In the genomic region with DNA sequence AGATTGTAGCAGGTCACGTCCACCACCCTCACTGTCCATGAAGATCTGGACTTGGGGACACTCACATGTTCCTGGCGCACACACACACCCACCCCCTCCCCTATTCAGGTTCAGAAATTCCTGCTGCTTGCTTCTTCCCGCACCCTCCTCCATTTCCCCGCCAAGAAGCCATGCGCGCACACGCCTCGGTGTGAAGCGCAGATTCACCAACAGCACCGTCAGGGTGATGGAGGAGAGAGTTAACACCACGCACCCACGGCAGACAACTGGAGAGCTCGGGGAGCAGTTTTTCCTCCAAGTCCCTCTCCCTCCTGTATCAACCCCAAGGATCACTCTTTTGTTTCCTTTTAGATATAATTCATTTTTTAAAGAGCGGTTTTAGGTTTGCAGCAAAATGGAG, we compare ENCODE assay signal across 24 cellular contexts.
A peak's percentile ranks its signal among the peaks of the same experiment; 100 is the strongest.
DNase-seq lines count a peak whose midpoint lies in the region; ATAC-seq, FAIRE-seq and TF ChIP-seq lines count a peak whose summit lies in the region.
"Had no signal": no experiment of that assay in that cellular context is flagged by ENCODE, and none has a peak within 500 bp of the region (broad histone marks: within the 10 kb centered on the region; RNA-seq: fewer than 3 reads in every experiment).

No MANE protein-coding gene starts in this region.

- H3K4me3 ChIP-seq in kidney (ENCODE audit: low read length in 2 of 2), result no peak overlapping the region
- H3K4me3 ChIP-seq: A549; BLaER1 treated with 17β-estradiol and CSF1 and Interleukin-3, amounts not matched to agents 10 nM and 100 nM; GM12878; GM23338 had no signal

- peak overlapping the region; percentile 56 for H3K27ac Mint-ChIP-seq in stimulated activated effector memory CD8-positive, alpha-beta T cell treated with anti-CD3 and anti-CD28 coated beads, Interleukin-12 subunit alpha, Interleukin-12 subunit beta, amount 100 ng/mL, for 72 hours
- no peak overlapping the region for H3K27ac Mint-ChIP-seq in activated T-helper 1 cell treated with anti-CD3 and anti-CD28 coated beads, Interleukin-12 subunit alpha, Interleukin-12 subunit beta, Interleukin-2, Interleukin-4 antibody, amounts not matched to agents 30 ng/mL and 10 ng/mL and 1 ng/mL, durations not matched to agents 14 hours and 24 hours and 36 hours
- H3K27ac Mint-ChIP-seq: CD4-positive, alpha-beta T cell; CD8-positive, alpha-beta memory T cell; GM23338; H9 had no signal

- DNase-seq in caudate nucleus (lab: John Stamatoyannopoulos, UW) (peak in 2 of 61 donors; percentile 6 to 25), kidney (peak; percentile 29), left ventricle myocardium superior (no peak)
- no peak for DNase-seq in stimulated activated effector memory CD8-positive, alpha-beta T cell treated with anti-CD3 and anti-CD28 coated beads, Interleukin-12 subunit alpha, Interleukin-12 subunit beta, amount 100 ng/mL, for 72 hours (ENCODE audit: low spot score in 2 of 2)
- no peak for DNase-seq in activated T-helper 1 cell treated with anti-CD3 and anti-CD28 coated beads, Interleukin-12 subunit alpha, Interleukin-12 subunit beta, Interleukin-2, Interleukin-4 antibody, amounts not matched to agents 30 ng/mL and 10 ng/mL and 1 ng/mL, durations not matched to agents 14 hours and 24 hours and 36 hours (ENCODE audit: low spot score)
- no peak for DNase-seq in activated CD4-positive, alpha-beta T cell treated with anti-CD3 and anti-CD28 coated beads, Interleukin-2, amount 50 U/mL, for 4 hours
- DNase-seq: 8988T; ACHN; AML-193; BE2C; CD4-positive, alpha-beta T cell; CD8-positive, alpha-beta memory T cell; DMS 273 treated with DMSO at 0.1 percent for 48 hours; DMS79; EL; GDM1; H9 had no signal

- no peaks in the 10 kb centered on the region for H3K27me3 Mint-ChIP-seq in activated T-helper 1 cell treated with anti-CD3 and anti-CD28 coated beads, Interleukin-12 subunit alpha, Interleukin-12 subunit beta, Interleukin-2, Interleukin-4 antibody, amounts not matched to agents 30 ng/mL and 10 ng/mL and 1 ng/mL, durations not matched to agents 14 hours and 24 hours and 36 hours (ENCODE audit: insufficient read depth)
- H3K27me3 Mint-ChIP-seq: CD4-positive, alpha-beta T cell; CD8-positive, alpha-beta memory T cell had no signal

- intact Hi-C loops in kidney (cut with DNase I) (no loop called here), left ventricle myocardium superior (cut with micrococcal nuclease) (no loop called here)
- intact Hi-C loops in activated T-helper 1 cell treated with anti-CD3 and anti-CD28 coated beads, Interleukin-12 subunit alpha, Interleukin-12 subunit beta, Interleukin-2, Interleukin-4 antibody, amounts not matched to agents 30 ng/mL and 10 ng/mL and 1 ng/mL, durations not matched to agents 14 hours and 24 hours and 36 hours (cut with micrococcal nuclease), result no loop called here

- no peak for ATAC-seq in stimulated activated effector memory CD8-positive, alpha-beta T cell treated with anti-CD3 and anti-CD28 coated beads, Interleukin-12 subunit alpha, Interleukin-12 subunit beta, amount 100 ng/mL, for 72 hours
- no peak for ATAC-seq in left ventricle myocardium superior
- ATAC-seq: A549, GM12878, GM23338, HCT116 had no signal

- no peaks in the 10 kb centered on the region for H3K4me1 Mint-ChIP-seq in stimulated activated effector memory CD8-positive, alpha-beta T cell treated with anti-CD3 and anti-CD28 coated beads, Interleukin-12 subunit alpha, Interleukin-12 subunit beta, amount 100 ng/mL, for 72 hours
- no peaks in the 10 kb centered on the region for H3K4me1 Mint-ChIP-seq in activated T-helper 1 cell treated with anti-CD3 and anti-CD28 coated beads, Interleukin-12 subunit alpha, Interleukin-12 subunit beta, Interleukin-2, Interleukin-4 antibody, amounts not matched to agents 30 ng/mL and 10 ng/mL and 1 ng/mL, durations not matched to agents 14 hours and 24 hours and 36 hours (ENCODE audit: low read depth)
- H3K4me1 Mint-ChIP-seq: CD14-positive monocyte, GM23338, H9 had no signal

- no peak overlapping the region for H3K9ac ChIP-seq in kidney (ENCODE audit: low read length in 2 of 2)
- H3K9ac ChIP-seq: BLaER1 treated with 17β-estradiol and CSF1 and Interleukin-3, amounts not matched to agents 10 nM and 100 nM had no signal

- no peak for TF ChIP-seq CTCF in kidney (IDR thresholded peaks at IDR 0.05; ENCODE audit: borderline replicate concordance, extremely low read depth, insufficient read depth)

- FAIRE-seq in kidney (lab: Jason Lieb, UNC), result no peak
- FAIRE-seq: A549, D721Med, GM12878 had no signal

- H3K36me3 Mint-ChIP-seq in stimulated activated effector memory CD8-positive, alpha-beta T cell treated with anti-CD3 and anti-CD28 coated beads, Interleukin-12 subunit alpha, Interleukin-12 subunit beta, amount 100 ng/mL, for 72 hours, result peaks cover 92% of the 10 kb centered on the region
- peaks cover 28% of the 10 kb centered on the region for H3K36me3 Mint-ChIP-seq in activated T-helper 1 cell treated with anti-CD3 and anti-CD28 coated beads, Interleukin-12 subunit alpha, Interleukin-12 subunit beta, Interleukin-2, Interleukin-4 antibody, amounts not matched to agents 30 ng/mL and 10 ng/mL and 1 ng/mL, durations not matched to agents 14 hours and 24 hours and 36 hours (ENCODE audit: low read depth)

- no peak overlapping the region for H3K4me3 Mint-ChIP-seq in stimulated activated effector memory CD8-positive, alpha-beta T cell treated with anti-CD3 and anti-CD28 coated beads, Interleukin-12 subunit alpha, Interleukin-12 subunit beta, amount 100 ng/mL, for 72 hours
- no peak overlapping the region for H3K4me3 Mint-ChIP-seq in activated T-helper 1 cell treated with anti-CD3 and anti-CD28 coated beads, Interleukin-12 subunit alpha, Interleukin-12 subunit beta, Interleukin-2, Interleukin-4 antibody, amounts not matched to agents 30 ng/mL and 10 ng/mL and 1 ng/mL, durations not matched to agents 14 hours and 24 hours and 36 hours
- H3K4me3 Mint-ChIP-seq: CD14-positive monocyte; CD4-positive, alpha-beta T cell; CD8-positive, alpha-beta memory T cell; GM23338; H9 had no signal

- H3K36me3 ChIP-seq in kidney (ENCODE audit: control insufficient read depth in 1 of 2, insufficient read depth in 2 of 2, low read length in 2 of 2), result peaks cover 27 to 56% of the 10 kb centered on the region in 2 donors

- no peaks in the 10 kb centered on the region for H3K9me3 Mint-ChIP-seq in stimulated activated effector memory CD8-positive, alpha-beta T cell treated with anti-CD3 and anti-CD28 coated beads, Interleukin-12 subunit alpha, Interleukin-12 subunit beta, amount 100 ng/mL, for 72 hours
- H3K9me3 Mint-ChIP-seq in activated T-helper 1 cell treated with anti-CD3 and anti-CD28 coated beads, Interleukin-12 subunit alpha, Interleukin-12 subunit beta, Interleukin-2, Interleukin-4 antibody, amounts not matched to agents 30 ng/mL and 10 ng/mL and 1 ng/mL, durations not matched to agents 14 hours and 24 hours and 36 hours, result no peaks in the 10 kb centered on the region
- H3K9me3 Mint-ChIP-seq: CD14-positive monocyte; CD4-positive, alpha-beta T cell; CD8-positive, alpha-beta memory T cell; GM23338; H9 had no signal

- H3K4me1 ChIP-seq in kidney (ENCODE audit: control insufficient read depth in 1 of 2, insufficient read depth in 1 of 2, low read depth in 1 of 2, low read length in 2 of 2), result peaks cover 0 to 5% of the 10 kb centered on the region in 2 donors
- H3K4me1 ChIP-seq: BE2C had no signal

- H3K27ac ChIP-seq in caudate nucleus (ENCODE audit: low read depth, low read length) (peak overlapping the region; percentile 67), kidney (ENCODE audit: low read depth in 2 of 2, low read length in 2 of 2) (no peak overlapping the region)
- H3K27ac ChIP-seq: A549; BLaER1 treated with 17β-estradiol and CSF1 and Interleukin-3, amounts not matched to agents 10 nM and 100 nM had no signal

- no peaks in the 10 kb centered on the region for H3K9me3 ChIP-seq in kidney (ENCODE audit: control insufficient read depth in 1 of 2, low read length in 2 of 2)
- H3K9me3 ChIP-seq: A549; BE2C; BLaER1 treated with 17β-estradiol and CSF1 and Interleukin-3, amounts not matched to agents 10 nM and 100 nM had no signal
